Comparison of ENCODE assay signal across 20 cellular contexts in the genomic region with DNA sequence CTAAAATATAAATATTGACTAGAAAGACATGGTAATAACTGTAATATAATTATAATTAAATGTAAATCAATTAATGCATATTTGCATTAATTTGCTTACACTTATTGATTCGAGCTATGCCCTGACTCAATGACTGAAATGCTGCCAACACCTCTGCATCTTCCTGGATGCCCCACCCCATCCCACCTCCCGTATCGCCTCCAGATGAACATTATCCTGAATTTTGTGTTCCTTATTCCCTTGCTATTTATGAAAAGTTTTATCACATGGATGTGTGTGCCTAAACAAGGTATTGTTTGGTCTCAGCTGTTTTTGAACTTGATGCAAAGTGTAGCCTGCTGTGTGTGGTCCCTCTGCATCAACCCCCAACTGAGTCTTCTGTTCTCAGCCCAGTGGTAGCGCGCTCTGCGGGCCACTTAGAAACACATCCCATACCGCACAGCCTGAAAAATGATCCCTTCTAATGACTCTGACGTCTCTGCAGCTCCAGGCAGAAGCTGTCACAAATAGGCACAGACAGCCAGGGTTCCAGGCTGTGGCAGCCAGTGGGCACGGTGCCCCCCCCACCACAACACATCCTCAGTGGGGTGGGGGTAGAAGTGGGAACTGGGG.
"Had no signal": no experiment of that assay in that cellular context is flagged by ENCODE, and none has a peak within 500 bp of the region (broad histone marks: within the 10 kb centered on the region; RNA-seq: fewer than 3 reads in every experiment).

No MANE protein-coding gene starts in this region.

- H3K4me3 ChIP-seq: colonic mucosa, lung, testis, upper lobe of left lung had no signal

- H3K36me3 ChIP-seq: brain microvascular endothelial cell, colonic mucosa, upper lobe of left lung had no signal

- H3K27ac ChIP-seq: brain microvascular endothelial cell, colonic mucosa, foreskin keratinocyte, testis, upper lobe of left lung had no signal

- ATAC-seq: activated T-cell treated with anti-CD3 and anti-CD28 coated beads, Interleukin-2, amount 50 U/mL, for 4 hours; foreskin keratinocyte; left colon had no signal

- H3K27me3 ChIP-seq: brain microvascular endothelial cell, colonic mucosa, testis, upper lobe of left lung had no signal

- H3K9me3 ChIP-seq: colonic mucosa, testis had no signal

- H3K4me1 ChIP-seq: colonic mucosa, foreskin keratinocyte, testis, upper lobe of left lung had no signal

- DNase-seq: activated CD4-positive, alpha-beta T cell treated with anti-CD3 and anti-CD28 coated beads, Interleukin-2, amount 10 ng/mL, durations not matched to agents 7 days and 5 days; activated CD8-positive, alpha-beta memory T cell treated with anti-CD3 and anti-CD28 coated beads, Interleukin-2, amount 50 U/mL, for 4 hours; activated naive CD4-positive, alpha-beta T cell treated with anti-CD3 and anti-CD28 coated beads, Interleukin-2, amount 50 U/mL, for 16 hours; activated T-cell treated with anti-CD3 and anti-CD28 coated beads, Interleukin-2, amount 50 U/mL, for 4 hours; brain microvascular endothelial cell; central memory CD4-positive, alpha-beta T cell; colonic mucosa; foreskin keratinocyte; glutamatergic neuron; hypothalamus; islet precursor cell; left colon; midbrain; occipital lobe; stimulated activated CD4-positive, alpha-beta T cell treated with anti-CD3 and anti-CD28 coated beads, Interleukin-15, amount 100 ng/mL, for 24 hours; stimulated activated CD4-positive, alpha-beta T cell treated with anti-CD3 and anti-CD28 coated beads, Interleukin-4, amount 100 ng/mL, for 1 hour; T1000; testis; upper lobe of left lung had no signal
